10 cellular contexts compared by ENCODE assay signal in genomic region chr1:43822040-43822439, GRCh38.
DNase-seq lines count a peak whose midpoint lies in the region; ATAC-seq and TF ChIP-seq lines count a peak whose summit lies in the region.
"Had no signal": no experiment of that assay in that cellular context is flagged by ENCODE, and none has a peak within 500 bp of the region (broad histone marks: within the 10 kb centered on the region; RNA-seq: fewer than 3 reads in every experiment).

No MANE protein-coding gene starts in this region.

- TF ChIP-seq CTCF in fibroblast of pulmonary artery (IDR thresholded peaks at IDR 0.05; ENCODE audit: low read length, missing control alignments) (no peak), retinal pigment epithelial cell (conservative IDR thresholded peaks at IDR 0.05; ENCODE audit: low read depth, low read length) (no peak), GM10266 (IDR thresholded peaks at IDR 0.05; ENCODE audit: control insufficient read depth, insufficient read depth, low read depth, missing control alignments) (no peak)

- in situ Hi-C loops in SK-MEL-5 (cut with HindIII; ENCODE audit: low pct_unique_long_range_greater_than_20kb, low sequenced_read_pairs): no loop called here

- DNase-seq in GM04503 (ENCODE audit: low read depth): peak; percentile 77
- peak; percentile 17 for DNase-seq in SK-MEL-5 (ENCODE audit: low read depth, low spot score)
- DNase-seq in fibroblast of pulmonary artery (ENCODE audit: low read depth): peak; percentile 85
- DNase-seq in retinal pigment epithelial cell (ENCODE audit: low read depth): peak; percentile 85
- no peak for DNase-seq in left lobe of liver (ENCODE audit: low spot score)
- DNase-seq in GM10266 (ENCODE audit: extremely low spot score): no peak
- DNase-seq: activated gamma-delta T cell, upper lobe of left lung had no signal

- no peak overlapping the region for H3K4me3 ChIP-seq in fibroblast of pulmonary artery (replicated peaks; ENCODE audit: low read depth, low read length)
- no peak overlapping the region for H3K4me3 ChIP-seq in retinal pigment epithelial cell (ENCODE audit: low read length)
- H3K4me3 ChIP-seq: upper lobe of left lung had no signal

- ATAC-seq in HG03565 (IDR thresholded peaks at IDR 0.05; ENCODE audit: unreplicated experiment): no peak
- ATAC-seq in left lobe of liver: no peak
- ATAC-seq in GM19351 (IDR thresholded peaks at IDR 0.05; ENCODE audit: unreplicated experiment): no peak

Comparison
In these comparisons a context has a peak if more than half of its experiments do, and no peak if none do; other contexts are left out.
1. DNase-seq: peak in GM04503 (single experiment), SK-MEL-5 (single experiment), fibroblast of pulmonary artery (single experiment) and retinal pigment epithelial cell (single experiment); none in left lobe of liver (single experiment) and GM10266 (single experiment).